In the genomic region with DNA sequence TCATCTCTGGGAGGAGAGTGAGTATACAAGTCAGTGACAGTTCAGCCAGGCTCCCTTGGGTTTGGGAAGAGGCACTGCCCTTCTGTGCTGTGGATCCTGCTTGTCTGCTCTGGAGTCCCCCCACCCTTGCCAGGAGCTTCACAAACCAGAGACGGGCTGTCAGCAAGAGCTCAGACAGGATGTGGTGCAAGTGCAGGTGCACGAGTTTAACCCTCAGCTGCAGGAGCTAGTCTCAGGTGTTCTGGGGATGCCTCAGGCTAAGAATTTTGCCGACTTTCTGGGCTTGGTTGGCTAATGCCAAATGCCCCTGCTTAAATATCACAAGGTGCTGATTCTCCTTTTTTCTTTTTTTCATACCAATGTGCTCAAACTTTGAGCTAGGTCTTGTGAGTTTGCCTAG, we compare ENCODE assay signal across 8 cellular contexts. TPM values are rescaled to one million over a fixed set of nuclear protein-coding genes. Genes with fewer than 3 reads are reported as not detected.
DNase-seq lines count a peak whose midpoint lies in the region; ATAC-seq and TF ChIP-seq lines count a peak whose summit lies in the region.

No MANE protein-coding gene starts in this region.

- H3K27me3 ChIP-seq in naive thymus-derived CD4-positive, alpha-beta T cell (ENCODE audit: control insufficient read depth in 2 of 2, insufficient read depth in 2 of 2, low read length in 2 of 2): no peaks in the 10 kb centered on the region
- no peaks in the 10 kb centered on the region for H3K27me3 ChIP-seq in tibial nerve

- H3K27me3 Mint-ChIP-seq in activated T-cell treated with anti-CD3 and anti-CD28 coated beads, Interleukin-2, amount 50 U/mL, for 4 hours (ENCODE audit: low read depth): no peaks in the 10 kb centered on the region
- H3K27me3 Mint-ChIP-seq in naive thymus-derived CD4-positive, alpha-beta T cell: no peaks in the 10 kb centered on the region

- peaks cover 30 to 36% of the 10 kb centered on the region in 2 donors for H3K4me1 ChIP-seq in naive thymus-derived CD4-positive, alpha-beta T cell (ENCODE audit: control insufficient read depth in 2 of 2, insufficient read depth in 2 of 2, low read length in 2 of 2)
- H3K4me1 ChIP-seq in tibial nerve: peaks cover 0 to 15% (median 11%) of the 10 kb centered on the region in 4 donors

- peaks cover 15% of the 10 kb centered on the region for H3K36me3 Mint-ChIP-seq in activated T-cell treated with anti-CD3 and anti-CD28 coated beads, Interleukin-2, amount 50 U/mL, for 4 hours (ENCODE audit: insufficient read depth)
- peaks cover 1 to 25% (median 5%) of the 10 kb centered on the region in 5 donors for H3K36me3 Mint-ChIP-seq in naive thymus-derived CD4-positive, alpha-beta T cell

- H3K4me1 Mint-ChIP-seq in activated T-cell treated with anti-CD3 and anti-CD28 coated beads, Interleukin-2, amount 50 U/mL, for 4 hours (ENCODE audit: low read depth): peaks cover 41% of the 10 kb centered on the region
- peaks cover 26 to 55% (median 46%) of the 10 kb centered on the region in 7 donors for H3K4me1 Mint-ChIP-seq in naive thymus-derived CD4-positive, alpha-beta T cell

- peak overlapping the region; percentile 88 for H3K4me3 Mint-ChIP-seq in activated T-cell treated with anti-CD3 and anti-CD28 coated beads, Interleukin-2, amount 50 U/mL, for 4 hours
- H3K4me3 Mint-ChIP-seq in naive thymus-derived CD4-positive, alpha-beta T cell: peak overlapping the region; percentile 79 to 97 (median 92)

- no peak for TF ChIP-seq EP300 in tibial nerve (IDR thresholded peaks at IDR 0.05)

- peak overlapping the region; percentile 76 to 96 (median 93) for H3K27ac Mint-ChIP-seq in naive thymus-derived CD4-positive, alpha-beta T cell

- intact Hi-C loops in naive thymus-derived CD4-positive, alpha-beta T cell (cut with micrococcal nuclease): loop anchor here in 1 of 2 donors (2.0 to 10.0 kb wide), 3 partner anchors 90 to 300 kb away; partner anchors contain the start of genes PDIA4 and ZNF282

- H3K36me3 ChIP-seq in KOPT-K1 (ENCODE audit: insufficient read depth, low read length) (peaks cover 45% of the 10 kb centered on the region; the same call in 1 of the 2 replicates), tibial nerve (peaks cover 0 to 55% (median 0%) of the 10 kb centered on the region in 3 donors)
- peaks cover 0 to 24% (median under 1%) of the 10 kb centered on the region in 3 experiments for H3K36me3 ChIP-seq in naive thymus-derived CD4-positive, alpha-beta T cell (ENCODE audit: control insufficient read depth in 2 of 3, insufficient read depth in 3 of 3, low read length in 3 of 3)

- no peak for ATAC-seq in activated T-cell treated with anti-CD3 and anti-CD28 coated beads, Interleukin-2, amount 50 U/mL, for 4 hours
- peak; percentile 60 for ATAC-seq in naive thymus-derived CD4-positive, alpha-beta T cell
- ATAC-seq in HG02571 (IDR thresholded peaks at IDR 0.05; ENCODE audit: unreplicated experiment) (no peak), GM21526 (IDR thresholded peaks at IDR 0.05; ENCODE audit: low FRiP score, unreplicated experiment) (no peak)

- peak overlapping the region; percentile 80 for H3K4me3 ChIP-seq in naive thymus-derived CD4-positive, alpha-beta T cell (ENCODE audit: low read length)
- H3K4me3 ChIP-seq in tibial nerve: peak overlapping the region in 1 of 4 donors; percentile 66

- POLR2A ChIA-PET in naive thymus-derived CD4-positive, alpha-beta T cell (lab: Charles Lee): interaction anchor here (0.6 to 5.4 kb wide), 16 partner anchors 9 to 403 kb away, joined by 3 to 61 read pairs (median 4); partner anchors contain the start of genes ZNF777 and ZNF783

- TF ChIP-seq CTCF in tibial nerve (IDR thresholded peaks at IDR 0.05): no peak

- CTCF ChIA-PET in naive thymus-derived CD4-positive, alpha-beta T cell (lab: Charles Lee): interaction anchor here (0.7 to 2.9 kb wide), 6 partner anchors 23 to 138 kb away, joined by 3 to 26 read pairs (median 3); partner anchors contain the start of gene ZNF783

- 68 to 85% methylated on average over 2 to 3 of the region's 3 CpGs for WGBS in tibial nerve, 2 donors

- H3K9me3 Mint-ChIP-seq in activated T-cell treated with anti-CD3 and anti-CD28 coated beads, Interleukin-2, amount 50 U/mL, for 4 hours: no peaks in the 10 kb centered on the region
- H3K9me3 Mint-ChIP-seq in naive thymus-derived CD4-positive, alpha-beta T cell: no peaks in the 10 kb centered on the region

- TF ChIP-seq POLR2A in tibial nerve (IDR thresholded peaks at IDR 0.05): no peak

- H3K9me3 ChIP-seq in KOPT-K1 (ENCODE audit: insufficient read depth, low read length, poor library complexity, severe bottlenecking) (no peaks in the 10 kb centered on the region), tibial nerve (no peaks in the 10 kb centered on the region)
- H3K9me3 ChIP-seq in naive thymus-derived CD4-positive, alpha-beta T cell (ENCODE audit: control insufficient read depth in 2 of 3, low read length in 3 of 3): no peaks in the 10 kb centered on the region

- H3K27ac ChIP-seq in KOPT-K1 (ENCODE audit: low read depth, low read length, poor library complexity, severe bottlenecking): peak overlapping the region; percentile 26
- H3K27ac ChIP-seq in naive thymus-derived CD4-positive, alpha-beta T cell (ENCODE audit: low read depth, low read length): peak overlapping the region; percentile 62
- peak overlapping the region in 1 of 4 donors; percentile 12 for H3K27ac ChIP-seq in tibial nerve

- DNase-seq in D341Med (ENCODE audit: low spot score) (peak; percentile 18), tibial nerve (ENCODE audit: low spot score in 2 of 2) (no peak), GM03348 (ENCODE audit: low spot score) (no peak)
- DNase-seq in activated T-cell treated with anti-CD3 and anti-CD28 coated beads, Interleukin-2, amount 50 U/mL, for 4 hours: peak; percentile 24
- peak in 7 of 9 donors; percentile 71 to 85 (median 78) for DNase-seq in naive thymus-derived CD4-positive, alpha-beta T cell

RNA-seq across cellular contexts. Expression of gene ZNF783, which starts 22.3 kb away (rescaled TPM):
- 10 to 100 TPM; 24.0 to 28.5 (median 24.5) TPM for total RNA-seq in activated T-cell treated with anti-CD3 and anti-CD28 coated beads, Interleukin-2, amount 50 U/mL, for 4 hours
- total RNA-seq in naive thymus-derived CD4-positive, alpha-beta T cell: 10 to 100 TPM; 23.3 to 49.2 (median 36.0) TPM
- polyA plus RNA-seq in naive thymus-derived CD4-positive, alpha-beta T cell: 1 to 10 TPM; 6.2 to 9.7 TPM
- 10 to 100 TPM; 22.1 to 58.2 (median 31.2) TPM for total RNA-seq in tibial nerve

RNA-seq across cellular contexts. Expression of gene ZNF212, which starts 44.9 kb away (rescaled TPM):
- 10 to 100 TPM; 19.3 to 22.4 (median 20.5) TPM for total RNA-seq in activated T-cell treated with anti-CD3 and anti-CD28 coated beads, Interleukin-2, amount 50 U/mL, for 4 hours
- 10 to 100 TPM; 10.4 to 20.6 (median 13.3) TPM for total RNA-seq in naive thymus-derived CD4-positive, alpha-beta T cell
- polyA plus RNA-seq in naive thymus-derived CD4-positive, alpha-beta T cell: 10 to 100 TPM in 1 of 2 donors, 1 to 10 TPM in 1; 5.9 to 11.4 TPM
- 10 to 100 TPM in 2 of 4 donors, 1 to 10 TPM in 2; 8.4 to 12.6 (median 10.5) TPM for total RNA-seq in tibial nerve

Comparison
In these comparisons a context has a peak if more than half of its experiments do, and no peak if none do; other contexts are left out.
1. DNase-seq: peak in D341Med (single experiment), activated T-cell treated with anti-CD3 and anti-CD28 coated beads, Interleukin-2, amount 50 U/mL, for 4 hours (single experiment) and naive thymus-derived CD4-positive, alpha-beta T cell (7 of 9); none in tibial nerve (0 of 2) and GM03348 (single experiment).